10 cellular contexts compared by ENCODE assay signal in the genomic region with DNA sequence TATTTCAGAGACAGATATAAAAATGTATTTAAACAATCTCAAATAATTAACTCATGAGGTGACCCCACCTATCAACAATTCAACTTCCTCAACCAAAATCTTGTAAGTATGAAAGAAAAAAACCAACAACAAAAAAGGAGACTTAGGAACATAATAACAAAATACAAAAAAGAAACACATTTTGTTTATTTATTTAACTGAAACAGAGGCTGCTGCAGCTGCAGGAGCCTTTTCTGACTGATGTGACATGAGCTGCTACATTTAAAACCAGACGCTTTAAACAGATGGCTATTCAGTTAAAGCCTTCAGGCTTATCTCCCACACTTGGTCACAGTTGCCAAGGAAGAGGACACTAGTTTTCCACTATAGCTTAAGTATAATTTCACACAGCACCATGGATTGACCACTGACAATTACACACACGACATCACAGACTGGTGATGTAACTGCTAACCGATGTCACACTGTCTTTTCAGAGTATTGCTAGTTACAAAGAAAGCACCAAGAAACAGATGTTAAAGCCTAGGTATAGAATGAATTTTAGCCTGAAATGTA.
DNase-seq lines count a peak whose midpoint lies in the region; ATAC-seq and TF ChIP-seq lines count a peak whose summit lies in the region.
"Had no signal": no experiment of that assay in that cellular context is flagged by ENCODE, and none has a peak within 500 bp of the region (broad histone marks: within the 10 kb centered on the region; RNA-seq: fewer than 3 reads in every experiment).

No MANE protein-coding gene starts in this region.

- H3K4me1 Mint-ChIP-seq in stimulated activated naive CD8-positive, alpha-beta T cell treated with anti-CD3 and anti-CD28 coated beads, Interleukin-15, Interleukin-2, amounts not matched to agents 100 ng/mL and 50 ng/mL, for 24 hours (ENCODE audit: low read depth), result peaks cover 51% of the 10 kb centered on the region

- H3K4me1 ChIP-seq in hepatocyte (ENCODE audit: insufficient read depth), result peaks cover 37% of the 10 kb centered on the region

- WGBS in hepatocyte (ENCODE audit: low lambda C conversion rate, missing lambda C conversion rate), result 47% methylated on average over 3 of the region's 3 CpGs

- H3K27ac ChIP-seq in WERI-Rb-1, result peak overlapping the region; percentile 64
- H3K27ac ChIP-seq in hepatocyte, result peak overlapping the region; percentile 4
- no peak overlapping the region for H3K27ac ChIP-seq in coronary artery

- no peaks in the 10 kb centered on the region for H3K9me2 ChIP-seq in hepatocyte (replicated peaks; ENCODE audit: insufficient read depth)

- H3K9me3 ChIP-seq in WERI-Rb-1 (ENCODE audit: severe bottlenecking) (no peaks in the 10 kb centered on the region), hepatocyte (ENCODE audit: low read depth) (no peaks in the 10 kb centered on the region)

- peak overlapping the region; percentile 35 for H3K4me2 ChIP-seq in hepatocyte

- no peak overlapping the region for H2AFZ ChIP-seq in hepatocyte

- no peak for DNase-seq in stimulated activated naive CD8-positive, alpha-beta T cell treated with anti-CD3 and anti-CD28 coated beads, Interleukin-15, Interleukin-2, amounts not matched to agents 100 U/mL and 50 U/mL, for 24 hours
- DNase-seq in WERI-Rb-1 (peak; percentile 47), hepatocyte (ENCODE audit: low spot score) (no peak), iPS-NIHi11 (ENCODE audit: low spot score) (no peak), occipital lobe (lab: John Stamatoyannopoulos, UW) (no peak), cerebellar nuclear complex (lab: John Stamatoyannopoulos, UW) (no peak), coronary artery (ENCODE audit: low spot score) (no peak)
- DNase-seq: CD4-positive, CD25-positive, alpha-beta regulatory T cell; NCI-H2227 treated with DMSO at 0.1 percent for 48 hours had no signal

- no peaks in the 10 kb centered on the region for H3K27me3 Mint-ChIP-seq in stimulated activated naive CD8-positive, alpha-beta T cell treated with anti-CD3 and anti-CD28 coated beads, Interleukin-15, Interleukin-2, amounts not matched to agents 100 ng/mL and 50 ng/mL, for 24 hours
- H3K27me3 Mint-ChIP-seq: CD4-positive, CD25-positive, alpha-beta regulatory T cell had no signal

- no peak overlapping the region for H3K4me3 ChIP-seq in WERI-Rb-1 (ENCODE audit: low read depth, low read length)
- H3K4me3 ChIP-seq in hepatocyte, result no peak overlapping the region
- H3K4me3 ChIP-seq in coronary artery, result no peak overlapping the region

- no peak for ATAC-seq in stimulated activated naive CD8-positive, alpha-beta T cell treated with anti-CD3 and anti-CD28 coated beads, Interleukin-15, Interleukin-2, amounts not matched to agents 100 U/mL and 50 U/mL, for 24 hours

- peaks cover 4% of the 10 kb centered on the region for H3K36me3 Mint-ChIP-seq in stimulated activated naive CD8-positive, alpha-beta T cell treated with anti-CD3 and anti-CD28 coated beads, Interleukin-15, Interleukin-2, amounts not matched to agents 100 ng/mL and 50 ng/mL, for 24 hours (ENCODE audit: low read depth)
- H3K36me3 Mint-ChIP-seq: CD4-positive, CD25-positive, alpha-beta regulatory T cell had no signal

- no peak overlapping the region for H3K4me3 Mint-ChIP-seq in stimulated activated naive CD8-positive, alpha-beta T cell treated with anti-CD3 and anti-CD28 coated beads, Interleukin-15, Interleukin-2, amounts not matched to agents 100 ng/mL and 50 ng/mL, for 24 hours

- peak overlapping the region; percentile 56 for H3K27ac Mint-ChIP-seq in stimulated activated naive CD8-positive, alpha-beta T cell treated with anti-CD3 and anti-CD28 coated beads, Interleukin-15, Interleukin-2, amounts not matched to agents 100 ng/mL and 50 ng/mL, for 24 hours

- TF ChIP-seq CTCF in WERI-Rb-1 (IDR thresholded peaks at IDR 0.05; ENCODE audit: low read depth, low read length) (no peak), hepatocyte (IDR thresholded peaks at IDR 0.05; ENCODE audit: poor library complexity) (no peak), coronary artery (IDR thresholded peaks at IDR 0.05) (no peak)

- no peaks in the 10 kb centered on the region for H3K9me3 Mint-ChIP-seq in stimulated activated naive CD8-positive, alpha-beta T cell treated with anti-CD3 and anti-CD28 coated beads, Interleukin-15, Interleukin-2, amounts not matched to agents 100 ng/mL and 50 ng/mL, for 24 hours
- H3K9me3 Mint-ChIP-seq: CD4-positive, CD25-positive, alpha-beta regulatory T cell had no signal

- H3K27me3 ChIP-seq in WERI-Rb-1 (ENCODE audit: insufficient read depth, low read depth, severe bottlenecking) (no peaks in the 10 kb centered on the region), hepatocyte (no peaks in the 10 kb centered on the region)

- H4K20me1 ChIP-seq in hepatocyte (ENCODE audit: insufficient read depth, poor library complexity, severe bottlenecking), result peaks cover 97% of the 10 kb centered on the region

- H3K36me3 ChIP-seq in WERI-Rb-1 (no peaks in the 10 kb centered on the region), hepatocyte (replicated peaks; ENCODE audit: insufficient read depth, low read depth) (no peaks in the 10 kb centered on the region)

- peaks cover 99% of the 10 kb centered on the region for H3K79me2 ChIP-seq in hepatocyte

Comparison
In these comparisons a context has a peak if more than half of its experiments do, and no peak if none do; other contexts are left out.
1. H3K27ac ChIP-seq: peak in WERI-Rb-1 (single experiment) and hepatocyte (single experiment); none in coronary artery (0 of 2).